8 cellular contexts compared by ENCODE assay signal in the genomic region with DNA sequence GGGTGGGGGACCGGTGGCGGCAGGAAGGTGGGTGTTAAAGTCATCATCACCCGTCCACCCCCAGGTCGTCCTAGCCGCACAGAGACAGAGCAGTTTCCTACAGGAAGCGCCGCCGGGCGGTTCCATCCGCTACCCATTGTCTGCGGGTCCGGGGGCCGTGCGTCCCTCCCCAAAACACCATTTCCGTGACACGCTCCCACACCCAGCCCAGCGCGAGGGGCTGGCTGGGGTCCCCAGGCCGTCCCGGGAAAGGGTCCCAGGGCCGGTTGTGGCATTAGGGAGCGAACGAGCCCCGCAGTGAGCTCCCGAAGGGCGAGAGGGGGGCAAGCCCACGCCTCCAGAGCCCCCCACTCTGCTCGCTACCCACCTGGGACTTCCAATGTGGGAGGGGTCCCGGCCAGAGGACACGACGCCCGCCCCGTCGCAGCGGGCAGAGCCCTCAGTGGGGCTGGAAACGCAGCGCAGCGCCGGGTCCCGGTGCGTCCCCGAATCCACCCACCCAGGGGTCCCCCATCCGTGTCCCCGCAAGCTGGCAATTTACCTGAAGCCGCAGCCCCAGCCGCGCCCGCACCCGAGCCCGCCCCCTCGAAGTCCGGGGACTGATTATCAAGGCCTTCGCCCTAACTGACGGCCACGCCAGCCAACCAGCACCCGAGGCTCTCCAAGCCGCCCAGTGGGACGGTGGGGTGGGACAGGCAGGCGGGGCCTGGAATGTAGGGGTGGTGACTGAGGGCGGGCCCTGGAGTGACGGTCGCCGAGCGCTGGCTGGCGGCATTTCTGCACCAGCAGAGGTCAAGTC. TPM values are rescaled to one million over a fixed set of nuclear protein-coding genes. Genes with fewer than 3 reads are reported as not detected.
DNase-seq lines count a peak whose midpoint lies in the region; ATAC-seq, FAIRE-seq and TF ChIP-seq lines count a peak whose summit lies in the region.

Gene KANK3, minus strand, starts transcription at position 579 of the 799 bp plus-strand sequence. CDS start 5,434 bp downstream, outside the sequence.

- peak; percentile 97 for ATAC-seq in HG02981 (IDR thresholded peaks at IDR 0.05; ENCODE audit: unreplicated experiment)
- ATAC-seq in HG03378 (IDR thresholded peaks at IDR 0.05; ENCODE audit: unreplicated experiment), result no peak

- TF ChIP-seq POLR2A in GM12892 (IDR thresholded peaks at IDR 0.05; ENCODE audit: low read depth, low read length), result no peak

- DNase-seq in GM12892 (ENCODE audit: insufficient read length) (peak; percentile 99), NCI-H2171 treated with DMSO at 0.1 percent for 48 hours (lab: John Stamatoyannopoulos, UW) (peak; percentile 86), cerebellar cortex (ENCODE audit: low spot score) (peak; percentile 66), islet precursor cell (peak; percentile 99)
- DNase-seq in activated CD4-positive, alpha-beta T cell treated with anti-CD3 and anti-CD28 coated beads for 1 hour, result peak; percentile 84
- DNase-seq in stimulated activated CD4-positive, alpha-beta T cell treated with anti-CD3 and anti-CD28 coated beads, Interleukin-12 subunit alpha, Interleukin-12 subunit beta, amount 100 ng/mL, for 24 hours (ENCODE audit: low read depth in 2 of 2), result peak; percentile 81 to 94

- FAIRE-seq in GM12892 (lab: Jason Lieb, UNC), result peak; percentile 78

RNA-seq across cellular contexts. Expression of gene KANK3, which starts in this region (rescaled TPM):
- not detected for polyA plus RNA-seq in GM12892 (2012; ENCODE audit: missing spikeins)
